Comparison of ENCODE assay signal across 2 cellular contexts in genomic region chr16:58435779-58436178, GRCh38.
TF ChIP-seq lines count a peak whose summit lies in the region.

No MANE protein-coding gene starts in this region.

TF ChIP-seq in HepG2, 621 proteins besides CTCF, POLR2A, EP300 and RAD21:
- TF ChIP-seq STAG1 (CRISPR knock-in tag; IDR thresholded peaks at IDR 0.05) (peak; percentile 34), SMC3 (IDR thresholded peaks at IDR 0.05; ENCODE audit: low read length) (peak; percentile 72; the same call in 1 of the 2 replicates), SKIL (CRISPR knock-in tag; IDR thresholded peaks at IDR 0.05; ENCODE audit: borderline replicate concordance) (no peak)

TF ChIP-seq in H1, 55 proteins besides CTCF, POLR2A, EP300 and RAD21:
- TF ChIP-seq POU5F1 (IDR thresholded peaks at IDR 0.05; ENCODE audit: low read depth, low read length) (no peak), JUND (IDR thresholded peaks at IDR 0.05; ENCODE audit: low read length) (no peak), BCL11A (IDR thresholded peaks at IDR 0.05; ENCODE audit: low read depth in 2 of 2, low read length in 2 of 2) (no peak), SP2 (IDR thresholded peaks at IDR 0.05; ENCODE audit: low read length) (no peak), FOSL1 (IDR thresholded peaks at IDR 0.05; ENCODE audit: insufficient read depth, low read depth, low read length) (no peak), SIN3A (conservative IDR thresholded peaks at IDR 0.05 in 1 of 2, IDR thresholded peaks at IDR 0.05 in 1 of 2; ENCODE audit: low read depth in 1 of 2, low read length in 2 of 2) (no peak), BRCA1 (IDR thresholded peaks at IDR 0.05; ENCODE audit: low read depth, low read length) (no peak), ZNF274 (IDR thresholded peaks at IDR 0.05; ENCODE audit: borderline replicate concordance, extremely low read depth, low read length) (no peak), USF2 (IDR thresholded peaks at IDR 0.05; ENCODE audit: low read length) (no peak), E2F6 (IDR thresholded peaks at IDR 0.05) (no peak), SP1 (IDR thresholded peaks at IDR 0.05; ENCODE audit: low read depth, low read length) (no peak), MAFK (IDR thresholded peaks at IDR 0.05; ENCODE audit: low read depth, low read length) (no peak), NANOG (IDR thresholded peaks at IDR 0.05; ENCODE audit: insufficient read depth, low read depth, low read length, poor library complexity, severe bottlenecking) (no peak), TAF1 (IDR thresholded peaks at IDR 0.05; ENCODE audit: low read depth, low read length) (no peak), CBX5 (IDR thresholded peaks at IDR 0.05; ENCODE audit: low read depth, low read length) (no peak), CHD2 (IDR thresholded peaks at IDR 0.05; ENCODE audit: low read length) (no peak), RFX5 (IDR thresholded peaks at IDR 0.05; ENCODE audit: borderline replicate concordance, low read depth, low read length) (no peak), RXRA (IDR thresholded peaks at IDR 0.05; ENCODE audit: insufficient read depth, low read depth, low read length) (no peak), POLR2AphosphoS5 (IDR thresholded peaks at IDR 0.05; ENCODE audit: low read depth, low read length) (no peak)
